ENCODE assay signal across 8 cellular contexts in genomic region chr1:150507912-150508864, GRCh38. TPM values are rescaled to one million over a fixed set of nuclear protein-coding genes. Genes with fewer than 3 reads are reported as not detected.
DNase-seq lines count a peak whose midpoint lies in the region; ATAC-seq lines count a peak whose summit lies in the region.

TSS of gene ECM1 (plus strand) at chr1:150508109. CDS start at chr1:150508210, 101 bp downstream.

- no peak for ATAC-seq in HG03432 (IDR thresholded peaks at IDR 0.05; ENCODE audit: unreplicated experiment)

- POLR2A ChIA-PET in activated CD4-positive, alpha-beta T cell treated with anti-CD3 and anti-CD28 coated beads, Interleukin-2, amount 10 ng/mL, durations not matched to agents 7 days and 5 days (lab: Charles Lee): no interaction called here

- DNase-seq in COLO829 (ENCODE audit: low spot score) (peak; percentile 95), NCI-H69 (lab: John Stamatoyannopoulos, UW) (peak; percentile 83), dedifferentiated amniotic fluid mesenchymal stem cell (ENCODE audit: extremely low spot score) (peak; percentile 69), NCI-H1694 (lab: John Stamatoyannopoulos, UW) (no peak)
- DNase-seq in activated CD4-positive, alpha-beta T cell treated with anti-CD3 and anti-CD28 coated beads, Interleukin-2, amount 10 ng/mL, durations not matched to agents 7 days and 5 days: no peak
- no peak for DNase-seq in effector CD4-positive, alpha-beta T cell

- CTCF ChIA-PET in activated CD4-positive, alpha-beta T cell treated with anti-CD3 and anti-CD28 coated beads, Interleukin-2, amount 10 ng/mL, durations not matched to agents 7 days and 5 days (lab: Charles Lee): interaction anchor here (0.8 to 2.8 kb wide), 3 partner anchors 8 to 51 kb away, joined by 3 to 9 read pairs (median 6); partner anchors contain the start of gene FALEC

- H3K27me3 Mint-ChIP-seq in activated CD4-positive, alpha-beta T cell treated with anti-CD3 and anti-CD28 coated beads, Interleukin-2, amount 10 ng/mL, durations not matched to agents 7 days and 5 days: no peaks in the 10 kb centered on the region

- no peaks in the 10 kb centered on the region for H3K9me3 Mint-ChIP-seq in activated CD4-positive, alpha-beta T cell treated with anti-CD3 and anti-CD28 coated beads, Interleukin-2, amount 10 ng/mL, durations not matched to agents 7 days and 5 days

- peaks cover 0 to 2% of the 10 kb centered on the region in 2 donors for H3K4me1 ChIP-seq in mucosa of rectum (ENCODE audit: control insufficient read depth in 2 of 2, insufficient read depth in 2 of 2, low read length in 2 of 2)

- peak within 1 kb of the TSS; percentile 34 to 41 for H3K4me3 ChIP-seq in mucosa of rectum (ENCODE audit: low read length in 2 of 2)

- peaks cover 5% of the 10 kb centered on the region for H3K4me1 Mint-ChIP-seq in activated CD4-positive, alpha-beta T cell treated with anti-CD3 and anti-CD28 coated beads, Interleukin-2, amount 10 ng/mL, durations not matched to agents 7 days and 5 days

- H3K9me3 ChIP-seq in mucosa of rectum (ENCODE audit: control insufficient read depth in 2 of 2, low read length in 2 of 2): no peaks in the 10 kb centered on the region

- no peaks in the 10 kb centered on the region for H3K27me3 ChIP-seq in mucosa of rectum (ENCODE audit: control insufficient read depth in 2 of 2, insufficient read depth in 2 of 2, low read length in 2 of 2)

- peak within 1 kb of the TSS; percentile 70 for H3K27ac ChIP-seq in mucosa of rectum (ENCODE audit: low read depth in 2 of 2, low read length in 2 of 2)

- H3K4me3 Mint-ChIP-seq in activated CD4-positive, alpha-beta T cell treated with anti-CD3 and anti-CD28 coated beads, Interleukin-2, amount 10 ng/mL, durations not matched to agents 7 days and 5 days: no peak within 1 kb of the TSS

- peaks cover 19% of the 10 kb centered on the region for H3K36me3 Mint-ChIP-seq in activated CD4-positive, alpha-beta T cell treated with anti-CD3 and anti-CD28 coated beads, Interleukin-2, amount 10 ng/mL, durations not matched to agents 7 days and 5 days (ENCODE audit: low read depth)

- H3K9ac ChIP-seq in mucosa of rectum (ENCODE audit: low read depth in 1 of 2, low read length in 2 of 2): peak within 1 kb of the TSS; percentile 36 to 55

- peaks cover 25 to 33% of the 10 kb centered on the region in 2 donors for H3K36me3 ChIP-seq in mucosa of rectum (ENCODE audit: control insufficient read depth in 2 of 2, insufficient read depth in 2 of 2, low read length in 2 of 2)

- no peak within 1 kb of the TSS for H3K27ac Mint-ChIP-seq in activated CD4-positive, alpha-beta T cell treated with anti-CD3 and anti-CD28 coated beads, Interleukin-2, amount 10 ng/mL, durations not matched to agents 7 days and 5 days

RNA-seq across cellular contexts. Expression of gene ECM1, which starts in this region (rescaled TPM):
- 1 to 10 TPM in 1 of 2 experiments, under 1 TPM in 1; 0.87 to 1.2 TPM for total RNA-seq in activated CD4-positive, alpha-beta T cell treated with anti-CD3 and anti-CD28 coated beads, Interleukin-2, amount 10 ng/mL, durations not matched to agents 7 days and 5 days

Comparison
In these comparisons a context has a peak if more than half of its experiments do, and no peak if none do; other contexts are left out.
1. DNase-seq: peak in COLO829 (single experiment), NCI-H69 (single experiment) and dedifferentiated amniotic fluid mesenchymal stem cell (single experiment); none in activated CD4-positive, alpha-beta T cell treated with anti-CD3 and anti-CD28 coated beads, Interleukin-2, amount 10 ng/mL, durations not matched to agents 7 days and 5 days (single experiment), NCI-H1694 (single experiment) and effector CD4-positive, alpha-beta T cell (single experiment).